8 cellular contexts compared by ENCODE assay signal in the genomic region with DNA sequence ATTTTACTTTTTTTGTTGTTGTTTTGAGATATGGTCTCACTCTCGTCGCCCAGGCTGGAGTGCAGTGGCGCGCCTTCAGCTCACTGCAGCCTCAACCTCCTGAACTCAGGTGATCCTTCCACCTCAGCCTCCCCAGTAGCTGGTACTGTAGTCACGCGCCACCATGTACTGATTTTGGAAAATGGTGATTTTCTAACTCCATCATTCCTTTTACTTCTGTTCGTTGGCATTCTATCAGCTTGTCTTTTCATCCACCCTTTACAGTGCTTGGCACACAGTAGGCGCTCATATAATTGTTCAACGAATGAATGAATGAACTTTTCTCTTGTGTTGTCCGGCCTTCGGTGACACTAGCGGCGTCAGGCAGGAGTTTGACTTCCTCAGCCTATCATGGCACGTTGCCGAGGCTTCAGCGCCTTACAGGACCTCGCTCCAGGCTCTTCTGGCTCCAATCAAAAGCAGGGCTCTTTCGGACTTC. TPM values are rescaled to one million over a fixed set of nuclear protein-coding genes. Genes with fewer than 3 reads are reported as not detected.
DNase-seq lines count a peak whose midpoint lies in the region; ATAC-seq, FAIRE-seq and TF ChIP-seq lines count a peak whose summit lies in the region.

No MANE protein-coding gene starts in this region.

- no peak overlapping the region for H3K18ac ChIP-seq in H1 (ENCODE audit: extremely low read depth, low read length)

- TF ChIP-seq CTCF in PC-3 (conservative IDR thresholded peaks at IDR 0.05; ENCODE audit: low read depth, low read length) (no peak), H1 (IDR thresholded peaks at IDR 0.05; ENCODE audit: control extremely low read depth in 1 of 3, insufficient read depth in 1 of 3, low read depth in 1 of 3, low read length in 3 of 3) (no peak)

- peaks cover 39% of the 10 kb centered on the region for H4K20me1 ChIP-seq in PC-3 (ENCODE audit: low read length)
- peaks cover 18 to 26% of the 10 kb centered on the region in 2 experiments for H4K20me1 ChIP-seq in H1 (replicated peaks in 1 of 2; ENCODE audit: control insufficient read depth in 1 of 2, insufficient read depth in 2 of 2, low read length in 2 of 2)

- TF ChIP-seq RAD21 in H1 (IDR thresholded peaks at IDR 0.05 in 1 of 2, conservative IDR thresholded peaks at IDR 0.05 in 1 of 2; ENCODE audit: low read depth in 2 of 2, low read length in 2 of 2): no peak

- no peak for ATAC-seq in PC-3
- no peak for ATAC-seq in GM19035 (IDR thresholded peaks at IDR 0.05; ENCODE audit: unreplicated experiment)

- CTCF ChIA-PET in PC-3 (lab: Charles Lee): interaction anchor here (0.6 kb wide), 1 partner anchor 51 kb away, joined by 3 read pairs; no protein-coding TSS in a partner anchor
- CTCF ChIA-PET in H1 (lab: Charles Lee; ENCODE audit: partially characterized antibody): interaction anchor here (0.9 to 2.9 kb wide), 11 partner anchors 10 to 193 kb away, joined by 3 to 23 read pairs (median 3); a partner anchor contains a TSS

- H2AFZ ChIP-seq in PC-3 (ENCODE audit: low read length): peak overlapping the region; percentile 60
- H2AFZ ChIP-seq in H1 (ENCODE audit: low read length): peak overlapping the region; percentile 72; the same call in 1 of the 2 replicates

- H4K5ac ChIP-seq in H1 (ENCODE audit: insufficient read length, low read depth, low read length): peak overlapping the region; percentile 13

- intact Hi-C loops in PC-3 (cut with micrococcal nuclease): loop anchor here (2.0 to 5.0 kb wide), 2 partner anchors 19 to 259 kb away; a partner anchor contains a TSS

- 33% methylated on average over 17 of the region's 18 CpGs; no CpG with 5 or more reads in 1 of the 2 experiments for WGBS in H1 (ENCODE audit: extremely low coverage in 1 of 2, insufficient coverage in 1 of 2, insufficient read length in 1 of 2, insufficient replicate concordance in 2 of 2, low coverage in 1 of 2, low lambda C conversion rate in 2 of 2, missing lambda C conversion rate in 1 of 2), 2 experiments

- H4K8ac ChIP-seq in H1 (ENCODE audit: extremely low read depth, insufficient read depth, low read length): no peak overlapping the region

- no peaks in the 10 kb centered on the region for H3K27me3 ChIP-seq in PC-3 (ENCODE audit: low read length)
- no peaks in the 10 kb centered on the region for H3K27me3 ChIP-seq in H1 (replicated peaks in 1 of 4; ENCODE audit: control insufficient read depth in 3 of 4, extremely low read depth in 1 of 4, insufficient read depth in 3 of 4, low read length in 3 of 4)

- no peak overlapping the region for H2BK20ac ChIP-seq in H1 (ENCODE audit: low read length)

- no peak overlapping the region for H2BK120ac ChIP-seq in H1 (replicated peaks; ENCODE audit: low read depth, low read length)

- no peak for TF ChIP-seq EP300 in H1 (IDR thresholded peaks at IDR 0.05; ENCODE audit: borderline replicate concordance in 1 of 2, low read depth in 2 of 2, low read length in 2 of 2)

- no peaks in the 10 kb centered on the region for H3F3A ChIP-seq in PC-3 (ENCODE audit: low read length, unreplicated experiment)

- peaks cover 8% of the 10 kb centered on the region for H3K23me2 ChIP-seq in H1 (ENCODE audit: low read depth, low read length)

- H3K27ac ChIP-seq in PC-3 (ENCODE audit: low read length): no peak overlapping the region
- H3K27ac ChIP-seq in H1 (ENCODE audit: low read depth, low read length): no peak overlapping the region

- no peak overlapping the region for H3K56ac ChIP-seq in H1 (replicated peaks; ENCODE audit: insufficient read length, low read depth, low read length)

- BruUV-seq in PC-3 (replicated peaks; lab: Mats Ljungman, UMichigan): TSS peak; percentile 74

- no peak overlapping the region for H2AK5ac ChIP-seq in H1 (ENCODE audit: low read depth, low read length)

- H4K91ac ChIP-seq in H1 (replicated peaks; ENCODE audit: insufficient read length, low read length): no peak overlapping the region

- peak overlapping the region; percentile 83 for H3K4me2 ChIP-seq in PC-3 (ENCODE audit: low read length)
- H3K4me2 ChIP-seq in H1 (ENCODE audit: insufficient read depth in 1 of 2, low read depth in 2 of 2, low read length in 2 of 2): peak overlapping the region; percentile 55 to 100

- no peak overlapping the region for H3K14ac ChIP-seq in H1 (ENCODE audit: insufficient read length)

- DNase-seq in DMS114 treated with DMSO at 0.1 percent for 48 hours (lab: John Stamatoyannopoulos, UW; ENCODE audit: unreplicated experiment): peak; percentile 99
- DNase-seq in PC-3: no peak
- no peak for DNase-seq in H1 (ENCODE audit: low read depth in 1 of 2, low spot score in 2 of 2)
- DNase-seq in non-pigmented ciliary epithelial cell (ENCODE audit: low read depth): peak; percentile 91
- DNase-seq in SK-N-DZ (ENCODE audit: low spot score): no peak
- no peak for DNase-seq in NCI-H2171 (lab: John Stamatoyannopoulos, UW)
- DNase-seq in MV-4-11 (lab: John Stamatoyannopoulos, UW): no peak

- H2BK5ac ChIP-seq in H1 (ENCODE audit: low read depth, low read length): no peak overlapping the region; the same call in 1 of the 2 replicates

- peaks cover 46% of the 10 kb centered on the region for H3K79me2 ChIP-seq in PC-3 (ENCODE audit: low read length)
- peaks cover 30 to 46% of the 10 kb centered on the region in 2 experiments for H3K79me2 ChIP-seq in H1 (ENCODE audit: control insufficient read depth in 1 of 2, insufficient read depth in 2 of 2, low read length in 2 of 2)

- H3K36me3 ChIP-seq in PC-3 (ENCODE audit: low read depth, low read length) (peaks cover 5% of the 10 kb centered on the region), H1 (ENCODE audit: control insufficient read depth in 2 of 4, insufficient read depth in 4 of 4, low read length in 3 of 4) (peaks cover 0 to 28% (median 2%) of the 10 kb centered on the region in 4 experiments; a peak in 4 of 8 replicates)

- H3K9me3 ChIP-seq in PC-3 (ENCODE audit: low read length) (no peaks in the 10 kb centered on the region), H1 (ENCODE audit: insufficient read depth in 2 of 2, low read depth in 1 of 2, low read length in 1 of 2) (no peaks in the 10 kb centered on the region)

- TF ChIP-seq POLR2A in H1 (IDR thresholded peaks at IDR 0.05; ENCODE audit: control extremely low read depth in 1 of 2, low read depth in 2 of 2, low read length in 2 of 2): no peak

- H2BK15ac ChIP-seq in H1 (ENCODE audit: low read length): peak overlapping the region; percentile 36; the same call in 1 of the 2 replicates

- H3K4ac ChIP-seq in H1 (replicated peaks; ENCODE audit: insufficient read length, low read depth, low read length): no peak overlapping the region

- H2BK12ac ChIP-seq in H1 (ENCODE audit: low read depth, low read length): peak overlapping the region; percentile 80; the same call in 1 of the 2 replicates

- H3K79me1 ChIP-seq in H1 (ENCODE audit: low read depth, low read length): no peaks in the 10 kb centered on the region

- POLR2A ChIA-PET in PC-3 (lab: Charles Lee; ENCODE audit: unreplicated experiment): no interaction called here
- POLR2A ChIA-PET in H1 (lab: Charles Lee; ENCODE audit: partially characterized antibody): interaction anchor here (1.1 to 72.1 kb wide), 16 partner anchors 11 to 460 kb away, joined by 3 to 2699 read pairs (median 4); a partner anchor contains a TSS

- H3K23ac ChIP-seq in H1 (ENCODE audit: insufficient read length): no peak overlapping the region

- H3K9ac ChIP-seq in PC-3 (ENCODE audit: low read length) (no peak overlapping the region), H1 (replicated peaks in 1 of 4; ENCODE audit: extremely low read depth in 1 of 4, low read depth in 3 of 4, low read length in 3 of 4) (peak overlapping the region in 3 of 4 experiments; percentile 26 to 48 (median 41); a peak in 4 of 7 replicates)

- FAIRE-seq in H1 (lab: Jason Lieb, UNC): peak; percentile 62

- H3K4me3 ChIP-seq in PC-3 (ENCODE audit: low read length): peak overlapping the region; percentile 85; the same call in 1 of the 2 replicates
- H3K4me3 ChIP-seq in H1 (ENCODE audit: extremely low read depth in 1 of 4, insufficient read depth in 2 of 4, low read depth in 3 of 4, low read length in 4 of 4): peak overlapping the region; percentile 85 to 98 (median 89)

- H3K4me1 ChIP-seq in PC-3 (ENCODE audit: insufficient read depth, low read length): peaks cover 26% of the 10 kb centered on the region
- H3K4me1 ChIP-seq in H1 (replicated peaks in 1 of 4; ENCODE audit: control insufficient read depth in 3 of 4, insufficient read depth in 4 of 4, low read length in 3 of 4): peaks cover 0 to 8% (median 3%) of the 10 kb centered on the region in 4 experiments; a peak in 2 of 7 replicates

- no peaks in the 10 kb centered on the region for H3K9me2 ChIP-seq in PC-3 (replicated peaks; ENCODE audit: low read length)

RNA-seq across cellular contexts. Expression of a gene that starts 0.4 kb away (rescaled TPM):
- 115 and 118 TPM in 2 replicates for total RNA-seq in PC-3 (2014; rRNA removed)
- 260 and 291 TPM in 2 replicates for total RNA-seq in H1 (2021; fragmentation: NEBNext Ultra II Directional; extraction: Animal tissue kit (Norgen Biotek cat#: 25700))
- 99.2 and 99.5 TPM in 2 replicates for polyA plus RNA-seq in H1 (2011; rRNA removed)
- 162 TPM for polyA plus RNA-seq in H1 (2011; cell fraction: cytosol; rRNA removed)
- polyA plus RNA-seq in H1 (2011; cell fraction: nucleus; rRNA removed): 126 TPM
- 182 to 218 TPM (median 193 TPM) in 4 replicates for polyA plus RNA-seq in H1 (2012, experiment 1 of 2)
- 36.2 TPM for polyA plus RNA-seq in H1 (2012, experiment 2 of 2)
- polyA plus RNA-seq in H1 (2013, experiment 1 of 2): 111 TPM
- polyA plus RNA-seq in H1 (2013, experiment 2 of 2): 121 TPM
- polyA minus RNA-seq in H1 (2011; rRNA and poly(A)+ RNA removed): 252 and 265 TPM in 2 replicates
- 207 TPM for polyA minus RNA-seq in H1 (2011; cell fraction: cytosol; rRNA and poly(A)+ RNA removed)
- polyA minus RNA-seq in H1 (2011; cell fraction: nucleus; rRNA and poly(A)+ RNA removed): 106 TPM
- polyA plus RNA-seq in SK-N-DZ (2014; cell fraction: cytosol; rRNA removed): 271 and 312 TPM in 2 replicates
- 109 and 143 TPM in 2 replicates for polyA plus RNA-seq in SK-N-DZ (2014; cell fraction: nucleus; rRNA removed)

RNA-seq across cellular contexts. Expression of a gene that starts 19.3 kb away (rescaled TPM):
- 51.6 and 69.8 TPM in 2 replicates for total RNA-seq in PC-3 (2014; rRNA removed)
- 91.7 and 93.9 TPM in 2 replicates for total RNA-seq in H1 (2021; fragmentation: NEBNext Ultra II Directional; extraction: Animal tissue kit (Norgen Biotek cat#: 25700))
- 16.2 and 21.6 TPM in 2 replicates for polyA plus RNA-seq in H1 (2011; rRNA removed)
- 23.6 TPM for polyA plus RNA-seq in H1 (2011; cell fraction: cytosol; rRNA removed)
- 8.9 TPM for polyA plus RNA-seq in H1 (2011; cell fraction: nucleus; rRNA removed)
- 20.6 to 48.6 TPM (median 27.5 TPM) in 4 replicates for polyA plus RNA-seq in H1 (2012, experiment 1 of 2)
- 12.7 TPM for polyA plus RNA-seq in H1 (2012, experiment 2 of 2)
- 37.4 TPM for polyA plus RNA-seq in H1 (2013, experiment 1 of 2)
- 38.3 TPM for polyA plus RNA-seq in H1 (2013, experiment 2 of 2)
- polyA minus RNA-seq in H1 (2011; rRNA and poly(A)+ RNA removed): 31.8 and 53.8 TPM in 2 replicates
- 22.6 TPM for polyA minus RNA-seq in H1 (2011; cell fraction: cytosol; rRNA and poly(A)+ RNA removed)
- polyA minus RNA-seq in H1 (2011; cell fraction: nucleus; rRNA and poly(A)+ RNA removed): 25.8 TPM
- 42.2 and 50.9 TPM in 2 replicates for polyA plus RNA-seq in SK-N-DZ (2014; cell fraction: cytosol; rRNA removed)
- 10.6 and 31.7 TPM in 2 replicates for polyA plus RNA-seq in SK-N-DZ (2014; cell fraction: nucleus; rRNA removed)

RNA-seq across cellular contexts. Expression of a gene that starts 50.3 kb away (rescaled TPM):
- total RNA-seq in PC-3 (2014; rRNA removed): 60.9 and 104 TPM in 2 replicates
- 67.3 and 68.6 TPM in 2 replicates for total RNA-seq in H1 (2021; fragmentation: NEBNext Ultra II Directional; extraction: Animal tissue kit (Norgen Biotek cat#: 25700))
- 41.5 and 46.1 TPM in 2 replicates for polyA plus RNA-seq in H1 (2011; rRNA removed)
- 52.0 TPM for polyA plus RNA-seq in H1 (2011; cell fraction: cytosol; rRNA removed)
- polyA plus RNA-seq in H1 (2011; cell fraction: nucleus; rRNA removed): 13.3 TPM
- 42.8 to 64.7 TPM (median 51.8 TPM) in 4 replicates for polyA plus RNA-seq in H1 (2012, experiment 1 of 2)
- 54.5 TPM for polyA plus RNA-seq in H1 (2012, experiment 2 of 2)
- 116 TPM for polyA plus RNA-seq in H1 (2013, experiment 1 of 2)
- polyA plus RNA-seq in H1 (2013, experiment 2 of 2): 116 TPM
- 5.1 and 5.5 TPM in 2 replicates for polyA minus RNA-seq in H1 (2011; rRNA and poly(A)+ RNA removed)
- polyA minus RNA-seq in H1 (2011; cell fraction: cytosol; rRNA and poly(A)+ RNA removed): 16.7 TPM
- 26.5 TPM for polyA minus RNA-seq in H1 (2011; cell fraction: nucleus; rRNA and poly(A)+ RNA removed)
- 87.8 and 89.7 TPM in 2 replicates for polyA plus RNA-seq in SK-N-DZ (2014; cell fraction: cytosol; rRNA removed)
- 43.4 and 51.8 TPM in 2 replicates for polyA plus RNA-seq in SK-N-DZ (2014; cell fraction: nucleus; rRNA removed)

Comparison
In these comparisons a context has a peak if more than half of its experiments do, and no peak if none do; other contexts are left out.
1. DNase-seq: peak in DMS114 treated with DMSO at 0.1 percent for 48 hours (single experiment) and non-pigmented ciliary epithelial cell (single experiment); none in PC-3 (single experiment), H1 (0 of 2), SK-N-DZ (single experiment), NCI-H2171 (single experiment) and MV-4-11 (single experiment).